In genomic region chr2:54073796-54074195, GRCh38 we compare ENCODE assay signal across 1 cellular context.
TF ChIP-seq lines count a peak whose summit lies in the region.

No MANE protein-coding gene starts in this region.

TF ChIP-seq in IMR-90, 13 proteins besides CTCF, POLR2A, EP300 and RAD21 (continued from another document):
- TF ChIP-seq ELK1 (IDR thresholded peaks at IDR 0.05; ENCODE audit: borderline replicate concordance, low read depth, low read length) (no peak), MAZ (IDR thresholded peaks at IDR 0.05; ENCODE audit: borderline replicate concordance, low read depth, low read length) (no peak), RFX5 (IDR thresholded peaks at IDR 0.05; ENCODE audit: low read depth, low read length) (no peak), CHD1 (IDR thresholded peaks at IDR 0.05; ENCODE audit: low read depth, low read length) (no peak)
